Comparison of ENCODE assay signal across 8 cellular contexts in the genomic region with DNA sequence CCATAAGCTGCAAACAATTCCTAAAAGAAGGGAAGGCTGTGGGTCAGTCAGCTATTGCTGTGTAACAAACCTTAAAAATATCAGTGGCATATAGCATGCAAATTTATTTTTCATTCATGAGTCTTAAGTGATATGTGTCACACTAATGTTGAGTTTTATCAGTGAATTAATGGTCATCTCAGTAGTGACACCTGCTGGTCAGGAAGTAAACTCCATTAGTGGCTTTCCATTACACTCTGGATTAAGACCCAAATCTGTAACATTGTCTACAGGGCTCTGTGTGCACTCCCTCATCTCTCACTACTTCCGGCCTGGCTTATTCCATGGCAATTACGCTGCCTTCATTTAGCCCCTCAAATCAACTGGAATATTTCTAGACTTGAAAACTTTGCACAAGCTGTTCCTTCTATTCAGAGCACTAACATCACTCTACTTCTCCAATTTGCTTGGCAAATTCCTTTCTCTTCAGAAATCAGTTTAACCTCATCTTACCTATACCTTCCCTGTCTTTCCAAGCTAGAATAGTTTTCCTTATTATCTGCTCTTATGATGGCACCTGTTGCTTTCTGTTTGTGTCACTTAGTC.
DNase-seq lines count a peak whose midpoint lies in the region; ATAC-seq and TF ChIP-seq lines count a peak whose summit lies in the region.

No MANE protein-coding gene starts in this region.

- POLR2A ChIA-PET in AG04449 (lab: Yijun Ruan, JAX): no interaction called here
- POLR2A ChIA-PET in OCI-LY7 (lab: Charles Lee): interaction anchor here (0.6 to 1.1 kb wide), 2 partner anchors 16 to 414 kb away, joined by 4 read pairs; no protein-coding TSS in a partner anchor

- ATAC-seq in HG02798 (IDR thresholded peaks at IDR 0.05; ENCODE audit: poor library complexity, unreplicated experiment): peak; percentile 84

- intact Hi-C loops in OCI-LY7 (cut with micrococcal nuclease; ENCODE audit: unreplicated experiment): loop anchor here (1.0 to 5.0 kb wide), 2 partner anchors 153 to 416 kb away; no protein-coding TSS in a partner anchor

- H3K79me2 ChIP-seq in OCI-LY7 (ENCODE audit: insufficient read depth, low read depth, low read length): no peaks in the 10 kb centered on the region

- H2AFZ ChIP-seq in OCI-LY7 (ENCODE audit: low read length): no peak overlapping the region

- no peak overlapping the region for H3K4me2 ChIP-seq in OCI-LY7 (ENCODE audit: low read length)

- no peaks in the 10 kb centered on the region for H4K20me1 ChIP-seq in OCI-LY7 (ENCODE audit: insufficient read depth, low read length)

- CTCF ChIA-PET in AG04449 (lab: Yijun Ruan, JAX): interaction anchor here (0.7 to 4.9 kb wide), 29 partner anchors 9 to 1031 kb away, joined by 3 to 150 read pairs (median 3); no protein-coding TSS in a partner anchor
- CTCF ChIA-PET in OCI-LY7 (lab: Charles Lee; ENCODE audit: unreplicated experiment): interaction anchor here (1.6 kb wide), 1 partner anchor 153 kb away, joined by 4 read pairs; no protein-coding TSS in a partner anchor

- H3K4me3 ChIP-seq in AG04449 (ENCODE audit: low read depth, low read length) (no peak overlapping the region), OCI-LY7 (ENCODE audit: low read depth, low read length, poor library complexity, severe bottlenecking) (no peak overlapping the region)

- DNase-seq in AG04449 (ENCODE audit: low read depth, low spot score) (no peak), OCI-LY7 (ENCODE audit: low spot score) (peak; percentile 43), fibroblast of gingiva (ENCODE audit: low read depth) (peak; percentile 24), pulmonary artery endothelial cell (ENCODE audit: low read depth, low spot score) (peak; percentile 10), mucosa of gallbladder (ENCODE audit: low spot score) (no peak), cortex of kidney (lab: John Stamatoyannopoulos, UW) (no peak)

- H3K4me1 ChIP-seq in OCI-LY7 (ENCODE audit: insufficient read depth, low read length, poor library complexity, severe bottlenecking): no peaks in the 10 kb centered on the region

- H3K36me3 ChIP-seq in OCI-LY7 (ENCODE audit: insufficient read depth, low read length): no peaks in the 10 kb centered on the region

- BruUV-seq in OCI-LY7 (replicated peaks; lab: Mats Ljungman, UMichigan): no TSS peak

- TF ChIP-seq CTCF in AG04449 (IDR thresholded peaks at IDR 0.05; ENCODE audit: insufficient read depth, low read length, missing control alignments) (peak; percentile 64), GM12873 (IDR thresholded peaks at IDR 0.05; ENCODE audit: insufficient read depth, low read depth, low read length, missing control alignments) (peak; percentile 72), OCI-LY7 (conservative IDR thresholded peaks at IDR 0.05; ENCODE audit: low read length) (peak; percentile 83)

- no peaks in the 10 kb centered on the region for H3K9me2 ChIP-seq in OCI-LY7 (ENCODE audit: insufficient read depth, low read length)

- no peak overlapping the region for H3K27ac ChIP-seq in OCI-LY7 (ENCODE audit: low read depth, low read length, poor library complexity, severe bottlenecking)

- H3K9me3 ChIP-seq in OCI-LY7 (ENCODE audit: low read length): no peaks in the 10 kb centered on the region

Comparison
In these comparisons a context has a peak if more than half of its experiments do, and no peak if none do; other contexts are left out.
1. DNase-seq: peak in OCI-LY7 (single experiment), fibroblast of gingiva (single experiment) and pulmonary artery endothelial cell (single experiment); none in AG04449 (single experiment), mucosa of gallbladder (single experiment) and cortex of kidney (single experiment).
2. Peak in every context shown above with its lines, with median percentiles within 50 percentile points of each other: CTCF ChIP-seq.